Comparison of ENCODE assay signal across 8 cellular contexts in the genomic region with DNA sequence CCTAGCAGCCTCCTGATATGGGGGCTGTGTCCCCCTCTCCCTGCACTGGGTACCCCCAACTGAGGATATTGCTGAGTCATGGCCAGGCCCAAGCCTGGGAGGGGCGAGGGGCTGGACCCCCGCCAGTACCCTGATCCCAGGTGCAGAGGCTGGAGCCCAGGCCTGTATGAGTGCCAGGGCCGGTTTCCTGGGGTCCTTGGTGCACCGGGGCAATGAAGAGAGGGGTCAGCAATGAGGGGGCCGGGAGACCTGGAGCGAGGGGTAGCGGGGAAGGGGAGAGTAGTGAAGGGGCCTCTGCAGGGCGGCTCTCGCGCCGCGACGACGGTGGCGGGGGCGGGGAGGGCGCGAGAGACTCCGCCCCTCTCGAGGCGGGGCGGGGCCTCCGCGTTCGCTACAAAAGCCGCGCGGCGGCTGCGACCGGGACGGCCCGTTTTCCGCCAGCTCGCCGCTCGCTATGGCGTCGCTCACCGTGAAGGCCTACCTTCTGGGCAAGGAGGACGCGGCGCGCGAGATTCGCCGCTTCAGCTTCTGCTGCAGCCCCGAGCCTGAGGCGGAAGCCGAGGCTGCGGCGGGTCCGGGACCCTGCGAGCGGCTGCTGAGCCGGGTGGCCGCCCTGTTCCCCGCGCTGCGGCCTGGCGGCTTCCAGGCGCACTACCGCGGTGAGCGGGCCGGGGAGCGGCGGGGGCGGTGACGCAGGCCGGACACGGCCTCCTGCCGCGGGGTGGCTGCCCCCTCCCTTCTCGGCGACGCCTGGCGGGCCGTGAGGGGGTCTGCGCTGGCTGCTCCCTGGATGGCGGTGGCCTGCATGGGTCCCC. TPM values are rescaled to one million over a fixed set of nuclear protein-coding genes. Genes with fewer than 3 reads are reported as not detected.
DNase-seq lines count a peak whose midpoint lies in the region; ATAC-seq and TF ChIP-seq lines count a peak whose summit lies in the region.

A gene (plus strand): TSS at position 423 of the 815 bp plus-strand sequence. CDS start 32 bp downstream, at position 455.

- H3K27ac ChIP-seq in A673 (ENCODE audit: low read depth, low read length, poor library complexity, severe bottlenecking): peak within 1 kb of the TSS; percentile 93

- H3K27ac Mint-ChIP-seq in activated CD4-positive, alpha-beta T cell treated with anti-CD3 and anti-CD28 coated beads, Interleukin-2, amount 10 ng/mL, durations not matched to agents 7 days and 5 days: peak within 1 kb of the TSS; percentile 98
- H3K27ac Mint-ChIP-seq in dendritic cell treated with granulocyte-macrophage colony-stimulating factor and Interleukin-4, amounts not matched to agents 40 ng/mL and 50 ng/mL, for 4 days: peak within 1 kb of the TSS; percentile 97

- TF ChIP-seq CTCF in A673 (conservative IDR thresholded peaks at IDR 0.05; ENCODE audit: low read depth, low read length): no peak

- peak within 1 kb of the TSS; percentile 95 for H3K4me3 Mint-ChIP-seq in activated CD4-positive, alpha-beta T cell treated with anti-CD3 and anti-CD28 coated beads, Interleukin-2, amount 10 ng/mL, durations not matched to agents 7 days and 5 days
- H3K4me3 Mint-ChIP-seq in dendritic cell treated with granulocyte-macrophage colony-stimulating factor and Interleukin-4, amounts not matched to agents 40 ng/mL and 50 ng/mL, for 4 days: peak within 1 kb of the TSS; percentile 94

- DNase-seq in A673 (ENCODE audit: low spot score) (peak; percentile 78), NCI-H226 (peak; percentile 74), left lobe of liver (ENCODE audit: low spot score) (peak; percentile 91)
- peak; percentile 79 for DNase-seq in activated CD4-positive, alpha-beta T cell treated with anti-CD3 and anti-CD28 coated beads, Interleukin-2, amount 10 ng/mL, durations not matched to agents 7 days and 5 days
- DNase-seq in stimulated activated CD4-positive, alpha-beta T cell treated with anti-CD3 and anti-CD28 coated beads, Interleukin-2, amount 100 ng/mL, for 24 hours: peak; percentile 82 to 85

- intact Hi-C loops in A673 (cut with micrococcal nuclease; ENCODE audit: unreplicated experiment): loop anchor here (5.0 kb wide), 1 partner anchor 87 kb away; a partner anchor contains a TSS
- intact Hi-C loops in dendritic cell treated with granulocyte-macrophage colony-stimulating factor and Interleukin-4, amounts not matched to agents 40 ng/mL and 50 ng/mL, for 4 days (cut with micrococcal nuclease): loop anchor here (2.0 kb wide), 1 partner anchor 14 kb away; a partner anchor contains a TSS

- no peaks in the 10 kb centered on the region for H3K9me3 ChIP-seq in A673 (ENCODE audit: low read depth, low read length, poor library complexity, severe bottlenecking)

- H3K4me1 ChIP-seq in A673 (ENCODE audit: insufficient read depth, low read length, poor library complexity, severe bottlenecking): peaks cover 16% of the 10 kb centered on the region

- H3K36me3 Mint-ChIP-seq in activated CD4-positive, alpha-beta T cell treated with anti-CD3 and anti-CD28 coated beads, Interleukin-2, amount 10 ng/mL, durations not matched to agents 7 days and 5 days (ENCODE audit: low read depth): peaks cover 33% of the 10 kb centered on the region
- H3K36me3 Mint-ChIP-seq in dendritic cell treated with granulocyte-macrophage colony-stimulating factor and Interleukin-4, amounts not matched to agents 40 ng/mL and 50 ng/mL, for 4 days (ENCODE audit: low read depth): peaks cover 54% of the 10 kb centered on the region

- ATAC-seq in GM18517 (IDR thresholded peaks at IDR 0.05; ENCODE audit: unreplicated experiment) (peak; percentile 36), HG02981 (IDR thresholded peaks at IDR 0.05; ENCODE audit: unreplicated experiment) (peak; percentile 35), left lobe of liver (peak; percentile 64)

- H3K36me3 ChIP-seq in A673 (ENCODE audit: insufficient read depth, low read length, poor library complexity, severe bottlenecking): peaks cover 28% of the 10 kb centered on the region

- POLR2A ChIA-PET in A673 (lab: Charles Lee; ENCODE audit: low non-redundant PET): no interaction called here
- POLR2A ChIA-PET in activated CD4-positive, alpha-beta T cell treated with anti-CD3 and anti-CD28 coated beads, Interleukin-2, amount 10 ng/mL, durations not matched to agents 7 days and 5 days (lab: Charles Lee): interaction anchor here (0.8 kb wide), 1 partner anchor 16 kb away, joined by 5 read pairs; no protein-coding TSS in a partner anchor

- H3K4me1 Mint-ChIP-seq in activated CD4-positive, alpha-beta T cell treated with anti-CD3 and anti-CD28 coated beads, Interleukin-2, amount 10 ng/mL, durations not matched to agents 7 days and 5 days: peaks cover 50% of the 10 kb centered on the region
- H3K4me1 Mint-ChIP-seq in dendritic cell treated with granulocyte-macrophage colony-stimulating factor and Interleukin-4, amounts not matched to agents 40 ng/mL and 50 ng/mL, for 4 days (ENCODE audit: low read depth): peaks cover 81% of the 10 kb centered on the region

- H3K4me3 ChIP-seq in A673 (ENCODE audit: low read depth, low read length, poor library complexity, severe bottlenecking): peak within 1 kb of the TSS; percentile 88

- H3K27me3 Mint-ChIP-seq in activated CD4-positive, alpha-beta T cell treated with anti-CD3 and anti-CD28 coated beads, Interleukin-2, amount 10 ng/mL, durations not matched to agents 7 days and 5 days: no peaks in the 10 kb centered on the region
- peaks cover 15% of the 10 kb centered on the region for H3K27me3 Mint-ChIP-seq in dendritic cell treated with granulocyte-macrophage colony-stimulating factor and Interleukin-4, amounts not matched to agents 40 ng/mL and 50 ng/mL, for 4 days

- no peaks in the 10 kb centered on the region for H3K9me3 Mint-ChIP-seq in activated CD4-positive, alpha-beta T cell treated with anti-CD3 and anti-CD28 coated beads, Interleukin-2, amount 10 ng/mL, durations not matched to agents 7 days and 5 days
- no peaks in the 10 kb centered on the region for H3K9me3 Mint-ChIP-seq in dendritic cell treated with granulocyte-macrophage colony-stimulating factor and Interleukin-4, amounts not matched to agents 40 ng/mL and 50 ng/mL, for 4 days

- no TSS peak for BruUV-seq in A673 (replicated peaks; lab: Mats Ljungman, UMichigan)

- CTCF ChIA-PET in A673 (lab: Charles Lee): no interaction called here
- CTCF ChIA-PET in activated CD4-positive, alpha-beta T cell treated with anti-CD3 and anti-CD28 coated beads, Interleukin-2, amount 10 ng/mL, durations not matched to agents 7 days and 5 days (lab: Charles Lee): interaction anchor here (0.5 to 1.4 kb wide), 6 partner anchors 10 to 979 kb away, joined by 3 to 4 read pairs (median 3); no protein-coding TSS in a partner anchor

- H3K27me3 ChIP-seq in A673 (replicated peaks; ENCODE audit: insufficient read depth, low read depth, low read length, poor library complexity): no peaks in the 10 kb centered on the region

RNA-seq across cellular contexts. Expression of the gene that starts here (rescaled TPM):
- total RNA-seq in A673 (2021): 84.1 and 105 TPM in 2 replicates
- 10 to 100 TPM; 79.6 to 93.0 TPM for total RNA-seq in activated CD4-positive, alpha-beta T cell treated with anti-CD3 and anti-CD28 coated beads, Interleukin-2, amount 10 ng/mL, durations not matched to agents 7 days and 5 days
- 361 TPM for total RNA-seq in left lobe of liver

Comparison
In these comparisons a context has a peak if more than half of its experiments do, and no peak if none do; other contexts are left out.
1. Peak in every context shown above with its lines: DNase-seq, ATAC-seq, H3K4me3 ChIP-seq and H3K27ac ChIP-seq.